In the genomic region with DNA sequence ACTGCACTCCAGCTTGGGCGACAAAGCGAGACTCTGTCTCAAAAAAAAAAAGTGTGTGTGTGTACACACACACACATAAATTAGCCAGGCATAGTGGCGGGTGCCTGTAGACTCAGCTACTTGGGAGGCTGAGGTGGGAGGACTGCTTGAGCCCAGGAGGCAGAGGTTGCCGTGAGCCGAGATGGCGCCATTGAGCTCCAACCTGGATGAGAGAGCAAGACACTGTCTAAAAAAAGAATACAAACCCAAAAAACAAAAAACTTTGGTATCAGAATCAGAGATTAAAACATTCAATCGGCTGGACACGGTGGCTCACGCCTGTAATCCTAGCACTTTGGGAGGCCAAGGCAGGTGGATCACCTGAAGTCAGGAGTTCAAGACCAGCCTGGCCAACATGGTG, we compare ENCODE assay signal across 6 cellular contexts. TPM values are rescaled to one million over a fixed set of nuclear protein-coding genes. Genes with fewer than 3 reads are reported as not detected.
DNase-seq lines count a peak whose midpoint lies in the region; ATAC-seq, FAIRE-seq and TF ChIP-seq lines count a peak whose summit lies in the region.
"Not testable (repeated sequence)": the region's sequence is repeated elsewhere in the genome, so short reads cannot be mapped to it uniquely, and the experiment has no call there.

No MANE protein-coding gene starts in this region.

- H3K27me3 ChIP-seq in K562 (ENCODE audit: control insufficient read depth in 2 of 2, insufficient read depth in 2 of 2, low read length in 2 of 2); endodermal cell (ENCODE audit: control insufficient read depth, insufficient read depth, low read length, poor library complexity, severe bottlenecking); HepG2 (ENCODE audit: control insufficient read depth in 1 of 2, insufficient read depth in 2 of 2, low read length in 2 of 2): not testable (repeated sequence)

- H3K4me1 ChIP-seq in K562 (replicated peaks in 1 of 2; ENCODE audit: control insufficient read depth in 2 of 2, insufficient read depth in 2 of 2, low read length in 2 of 2); endodermal cell (ENCODE audit: control insufficient read depth, insufficient read depth, low read length); HepG2 (ENCODE audit: insufficient read depth, low read length): not testable (repeated sequence)

- H3K9me1 ChIP-seq in K562 (ENCODE audit: control insufficient read depth, insufficient read depth, low read length), result not testable (repeated sequence)

- H3K79me2 ChIP-seq in K562 (ENCODE audit: control insufficient read depth, insufficient read depth, low read length) (peaks cover 60% of the 10 kb centered on the region), HepG2 (ENCODE audit: insufficient read depth, low read length) (peaks cover 76% of the 10 kb centered on the region)

- H4K20me1 ChIP-seq in K562 (replicated peaks; ENCODE audit: control insufficient read depth, insufficient read depth, low read length), result not testable (repeated sequence)
- peaks cover 20% of the 10 kb centered on the region for H4K20me1 ChIP-seq in HepG2 (ENCODE audit: insufficient read depth, low read length)

- H3K9ac ChIP-seq in K562 (ENCODE audit: insufficient read depth in 1 of 2, low read depth in 2 of 2, low read length in 2 of 2); endodermal cell (ENCODE audit: extremely low read depth, low read length, poor library complexity, severe bottlenecking); HepG2 (ENCODE audit: insufficient read depth, low read depth, low read length): not testable (repeated sequence)

- H3K36me3 Mint-ChIP-seq in chondrocyte (ENCODE audit: low read depth); endodermal cell (ENCODE audit: low read depth); osteocyte (ENCODE audit: unreplicated experiment): not testable (repeated sequence)

- BruUV-seq in K562 (replicated peaks; lab: Mats Ljungman, UMichigan); HepG2 (replicated peaks; lab: Mats Ljungman, UMichigan): not testable (repeated sequence)

- H3K4me3 Mint-ChIP-seq in chondrocyte (ENCODE audit: unreplicated experiment); endodermal cell; osteocyte (ENCODE audit: unreplicated experiment): not testable (repeated sequence)

- TF ChIP-seq RAD21 in K562 (CRISPR knock-in tag; conservative IDR thresholded peaks at IDR 0.05 in 1 of 2, IDR thresholded peaks at IDR 0.05 in 1 of 2); HepG2 (CRISPR knock-in tag; IDR thresholded peaks at IDR 0.05): not testable (repeated sequence)

- DNase-seq in RWPE1 (ENCODE audit: low spot score); K562 (ENCODE audit: extremely low read depth in 1 of 4, low spot score in 3 of 4); chondrocyte (ENCODE audit: low spot score); HepG2 (ENCODE audit: low spot score): not testable (repeated sequence)
- peak; percentile 13 for DNase-seq in endodermal cell
- DNase-seq in osteocyte (ENCODE audit: extremely low spot score, unreplicated experiment), result peak; percentile 56

- not testable (repeated sequence) for TF ChIP-seq POLR2A in K562 (conservative IDR thresholded peaks at IDR 0.05); HepG2 (IDR thresholded peaks at IDR 0.05; ENCODE audit: insufficient read depth in 1 of 2, low read depth in 2 of 2, low read length in 2 of 2)

- FAIRE-seq in K562 (lab: Jason Lieb, UNC); HepG2 (lab: Jason Lieb, UNC): not testable (repeated sequence)

- POLR2A ChIA-PET in RWPE1 (lab: Yijun Ruan, JAX; ENCODE audit: low non-redundant PET); K562 (lab: Yijun Ruan, JAX); HepG2 (lab: Yijun Ruan, JAX): not testable (repeated sequence)

- ATAC-seq in K562, HepG2: not testable (repeated sequence)

- not testable (repeated sequence) for H3K9me3 Mint-ChIP-seq in chondrocyte (ENCODE audit: low read depth); endodermal cell; osteocyte (ENCODE audit: unreplicated experiment)

- H3K27me3 Mint-ChIP-seq in chondrocyte (ENCODE audit: low read depth); endodermal cell (ENCODE audit: insufficient read depth); osteocyte (ENCODE audit: unreplicated experiment): not testable (repeated sequence)

- H3K27ac ChIP-seq in RWPE1, result peak overlapping the region; percentile 50
- not testable (repeated sequence) for H3K27ac ChIP-seq in K562 (ENCODE audit: extremely low read depth, low read depth, low read length); endodermal cell (ENCODE audit: low read depth, low read length); HepG2 (ENCODE audit: extremely low read length, insufficient read depth, low read length)

- H3K4me2 ChIP-seq in K562 (ENCODE audit: insufficient read depth, low read length); HepG2 (ENCODE audit: low read depth, low read length): not testable (repeated sequence)

- in situ Hi-C loops in K562 (cut with MboI); HepG2 (cut with HindIII; ENCODE audit: extremely low pct_ligation_motif_present, low pct_unique_long_range_greater_than_20kb): not testable (repeated sequence)

- intact Hi-C loops in K562 (cut with micrococcal nuclease); HepG2 (cut with micrococcal nuclease; ENCODE audit: unreplicated experiment): not testable (repeated sequence)

- H3K9me3 ChIP-seq in K562 (replicated peaks; ENCODE audit: control insufficient read depth, insufficient read depth, low read depth, low read length); endodermal cell (ENCODE audit: control insufficient read depth, low read length); HepG2 (ENCODE audit: low read length): not testable (repeated sequence)

- H3K4me1 Mint-ChIP-seq in chondrocyte (ENCODE audit: low read depth) (peaks cover 24% of the 10 kb centered on the region), osteocyte (ENCODE audit: unreplicated experiment) (peaks cover 24% of the 10 kb centered on the region)
- not testable (repeated sequence) for H3K4me1 Mint-ChIP-seq in endodermal cell

- H2AFZ ChIP-seq in K562 (ENCODE audit: low read depth, low read length); HepG2 (ENCODE audit: low read length): not testable (repeated sequence)

- not testable (repeated sequence) for TF ChIP-seq CTCF in RWPE1 (conservative IDR thresholded peaks at IDR 0.05; ENCODE audit: low read depth); K562 (IDR thresholded peaks at IDR 0.05 in 2 of 3, conservative IDR thresholded peaks at IDR 0.05 in 1 of 3; ENCODE audit: insufficient read depth in 2 of 3, low read depth in 1 of 3, low read length in 3 of 3); chondrocyte (IDR thresholded peaks at IDR 0.05); endodermal cell (conservative IDR thresholded peaks at IDR 0.05); HepG2 (CRISPR knock-in tag; IDR thresholded peaks at IDR 0.05); osteocyte (IDR thresholded peaks at IDR 0.05)

- not testable (repeated sequence) for TF ChIP-seq EP300 in K562 (IDR thresholded peaks at IDR 0.05; ENCODE audit: low read length); HepG2 (IDR thresholded peaks at IDR 0.05; ENCODE audit: low read depth in 2 of 2, low read length in 2 of 2); HepG2 (CRISPR knock-in tag; IDR thresholded peaks at IDR 0.05; ENCODE audit: borderline replicate concordance)

- peak overlapping the region; percentile 32 for H3K27ac Mint-ChIP-seq in chondrocyte (ENCODE audit: unreplicated experiment)
- H3K27ac Mint-ChIP-seq in endodermal cell; osteocyte (ENCODE audit: unreplicated experiment): not testable (repeated sequence)

- H3K36me3 ChIP-seq in K562 (ENCODE audit: control insufficient read depth, insufficient read depth, low read length); endodermal cell (ENCODE audit: control insufficient read depth, insufficient read depth, low read length); HepG2 (replicated peaks in 1 of 2; ENCODE audit: control insufficient read depth in 1 of 2, insufficient read depth in 2 of 2, low read length in 2 of 2): not testable (repeated sequence)

- CTCF ChIA-PET in RWPE1 (lab: Yijun Ruan, JAX); K562 (lab: Yijun Ruan, JAX; ENCODE audit: low intra/inter-chr PET ratio); HepG2 (lab: Yijun Ruan, JAX; ENCODE audit: low intra/inter-chr PET ratio, low total read pairs): not testable (repeated sequence)

- 88% methylated on average over 9 of the region's 9 CpGs for WGBS in K562 (ENCODE audit: insufficient coverage, low coverage, missing lambda C conversion rate)
- 78 to 93% methylated on average over 3 to 7 of the region's 9 CpGs for WGBS in endodermal cell (ENCODE audit: insufficient coverage in 1 of 2, insufficient read length in 1 of 2), 2 experiments
- WGBS in HepG2 (ENCODE audit: low lambda C conversion rate), result 96% methylated on average over 9 of the region's 9 CpGs

- not testable (repeated sequence) for H3K4me3 ChIP-seq in K562; endodermal cell (ENCODE audit: low read length); HepG2 (replicated peaks in 1 of 3; ENCODE audit: insufficient read depth in 1 of 3, low read depth in 2 of 3, low read length in 3 of 3)

RNA-seq across cellular contexts. Expression of gene DENND5A, which starts 44.3 kb away (rescaled TPM):
- 370 and 438 TPM in 2 replicates for total RNA-seq in K562 (2011; cell fraction: chromatin; rRNA removed; ENCODE audit: low replicate concordance)
- total RNA-seq in K562 (2011; cell fraction: nucleolus; rRNA removed), result 176 and 183 TPM in 2 replicates
- total RNA-seq in K562 (2011; cell fraction: nucleoplasm; rRNA removed), result 234 and 247 TPM in 2 replicates
- total RNA-seq in K562 (2014; rRNA removed) (34.4 and 40.7 TPM in 2 replicates), K562 (2014; rRNA removed; fragmentation: Illumina TruSeq; extraction: Trizol) (58.3 and 60.4 TPM in 2 replicates), K562 (2015; rRNA removed; fragmentation: Illumina TruSeq; extraction: Trizol) (58.5 and 60.4 TPM in 2 replicates), K562 (2021) (45.2 and 46.3 TPM in 2 replicates), chondrocyte (94.0 to 116 TPM (median 111 TPM) in 3 replicates), endodermal cell (100 to 1,000 TPM; 119 to 171 TPM), HepG2 (2016; rRNA removed; fragmentation: Illumina TruSeq; extraction: Trizol) (57.7 and 63.3 TPM in 2 replicates), osteocyte (115 and 122 TPM in 2 replicates)
- polyA plus RNA-seq in K562 (2011; rRNA removed) (130 and 160 TPM in 2 replicates), K562 (2014; fragmentation: Illumina TruSeq; extraction: Trizol) (78.4 and 86.4 TPM in 2 replicates), K562 (2014; fragmentation: Nextera tagmentation; extraction: Ambion mirVana) (10 to 100 TPM; 11.7 to 12.3 TPM), K562 (2014; rRNA removed) (35.3 and 43.2 TPM in 2 replicates), HepG2 (2011; rRNA removed) (145 and 158 TPM in 2 replicates)
- 161 and 174 TPM in 2 replicates for polyA plus RNA-seq in K562 (2011; cell fraction: cytosol; rRNA removed)
- polyA plus RNA-seq in K562 (2011; cell fraction: nucleus; rRNA removed), result 234 and 274 TPM in 2 replicates
- 37.7 and 80.9 TPM in 2 replicates for polyA plus RNA-seq in K562 (2012)
- 285 and 322 TPM in 2 replicates for polyA minus RNA-seq in K562 (2011; rRNA and poly(A)+ RNA removed)
- 90.1 and 96.1 TPM in 2 replicates for polyA minus RNA-seq in K562 (2011; cell fraction: cytosol; rRNA and poly(A)+ RNA removed)
- 122 and 241 TPM in 2 replicates for polyA minus RNA-seq in K562 (2011; cell fraction: nucleus; rRNA and poly(A)+ RNA removed)
- polyA plus RNA-seq in endodermal cell (2013, experiment 1 of 2), result 97.0 TPM
- 94.8 TPM for polyA plus RNA-seq in endodermal cell (2013, experiment 2 of 2)
- total RNA-seq in HepG2 (2016; cell fraction: cytosol; rRNA removed; fragmentation: Illumina TruSeq; extraction: Trizol; ENCODE audit: low read depth), result 50.7 and 55.3 TPM in 2 replicates
- total RNA-seq in HepG2 (2016; cell fraction: insoluble cytoplasmic fraction; rRNA removed; fragmentation: Illumina TruSeq; extraction: Trizol), result 49.9 and 57.0 TPM in 2 replicates
- total RNA-seq in HepG2 (2016; cell fraction: membrane; rRNA removed; fragmentation: Illumina TruSeq; extraction: Trizol), result 72.0 and 73.6 TPM in 2 replicates
- 57.7 and 69.2 TPM in 2 replicates for total RNA-seq in HepG2 (2016; cell fraction: nucleus; rRNA removed; fragmentation: Illumina TruSeq; extraction: Trizol)
- 107 and 120 TPM in 2 replicates for polyA plus RNA-seq in HepG2 (2011; cell fraction: cytosol; rRNA removed)
- polyA plus RNA-seq in HepG2 (2011; cell fraction: nucleus; rRNA removed), result 235 and 247 TPM in 2 replicates
- polyA plus RNA-seq in HepG2 (2012), result 46.6 and 55.7 TPM in 2 replicates
- 9.6 and 10.6 TPM in 2 replicates for polyA plus RNA-seq in HepG2 (2016; cell fraction: cytosol; fragmentation: Illumina TruSeq; extraction: Trizol; ENCODE audit: low read depth)
- polyA plus RNA-seq in HepG2 (2016; cell fraction: insoluble cytoplasmic fraction; fragmentation: Illumina TruSeq; extraction: Trizol; ENCODE audit: low read depth), result 47.8 and 51.4 TPM in 2 replicates
- polyA plus RNA-seq in HepG2 (2016; cell fraction: membrane; fragmentation: Illumina TruSeq; extraction: Trizol; ENCODE audit: low read depth), result 34.7 and 37.8 TPM in 2 replicates
- polyA plus RNA-seq in HepG2 (2016; cell fraction: nucleus; fragmentation: Illumina TruSeq; extraction: Trizol; ENCODE audit: insufficient read depth, low read depth), result 69.5 and 73.3 TPM in 2 replicates
- 364 and 452 TPM in 2 replicates for polyA minus RNA-seq in HepG2 (2011; rRNA and poly(A)+ RNA removed; ENCODE audit: low replicate concordance)
- polyA minus RNA-seq in HepG2 (2011; cell fraction: cytosol; rRNA and poly(A)+ RNA removed), result 57.6 and 73.9 TPM in 2 replicates
- 178 and 232 TPM in 2 replicates for polyA minus RNA-seq in HepG2 (2011; cell fraction: nucleus; rRNA and poly(A)+ RNA removed)
